ENCODE assay signal across 15 cellular contexts in genomic region chr1:66342707-66343106, GRCh38.
DNase-seq lines count a peak whose midpoint lies in the region; ATAC-seq, FAIRE-seq and TF ChIP-seq lines count a peak whose summit lies in the region.
"Had no signal": no experiment of that assay in that cellular context is flagged by ENCODE, and none has a peak within 500 bp of the region (broad histone marks: within the 10 kb centered on the region; RNA-seq: fewer than 3 reads in every experiment).

No MANE protein-coding gene starts in this region.

- no TSS peak for BruUV-seq in endothelial cell of umbilical vein (replicated peaks; lab: Mats Ljungman, UMichigan)

- FAIRE-seq in endothelial cell of umbilical vein (lab: Jason Lieb, UNC): no peak

- intact Hi-C loops in endothelial cell of umbilical vein (cut with micrococcal nuclease): no loop called here

- TF ChIP-seq CTCF in endothelial cell of umbilical vein (IDR thresholded peaks at IDR 0.05; ENCODE audit: extremely low read depth in 1 of 2, insufficient read depth in 1 of 2, low read depth in 1 of 2, low read length in 2 of 2): no peak

- dilution Hi-C loops in endothelial cell of umbilical vein (cut with MboI; ENCODE audit: extremely low pct_ligation_motif_present, low sequenced_read_pairs): loop anchor here (25.0 kb wide), 1 partner anchor 195 kb away; the partner anchor contains the start of gene SGIP1

- ATAC-seq in GM19328 (IDR thresholded peaks at IDR 0.05; ENCODE audit: unreplicated experiment) (peak; percentile 64), HG03354 (IDR thresholded peaks at IDR 0.05; ENCODE audit: poor library complexity, severe bottlenecking, unreplicated experiment) (peak; percentile 51), GM18870 (IDR thresholded peaks at IDR 0.05; ENCODE audit: unreplicated experiment) (no peak), HG02678 (IDR thresholded peaks at IDR 0.05; ENCODE audit: unreplicated experiment) (no peak)

- H2AFZ ChIP-seq in endothelial cell of umbilical vein (ENCODE audit: low read depth, low read length): no peak overlapping the region

- peak; percentile 30 for DNase-seq in ELR (ENCODE audit: low read depth)
- no peak for DNase-seq in endothelial cell of umbilical vein (ENCODE audit: low read depth, low spot score)
- no peak for DNase-seq in DMS 273 (lab: John Stamatoyannopoulos, UW; ENCODE audit: unreplicated experiment)
- no peak for DNase-seq in NCI-H526 treated with DMSO at 0.1 percent for 48 hours (lab: John Stamatoyannopoulos, UW)
- DNase-seq: activated CD8-positive, alpha-beta memory T cell treated with anti-CD3 and anti-CD28 coated beads, Interleukin-2, amount 50 U/mL, for 4 hours; COR-L47; hypothalamus; NCI-H187 treated with DMSO at 0.1 percent for 48 hours; stimulated activated CD4-positive, alpha-beta T cell treated with anti-CD3 and anti-CD28 coated beads, Interleukin-1b, Interleukin-23, amount 100 ng/mL, for 48 hours; T-helper 2 cell had no signal

- H3K4me1 ChIP-seq in endothelial cell of umbilical vein (ENCODE audit: control insufficient read depth, extremely low read depth, insufficient read depth, low read length): peaks cover 91% of the 10 kb centered on the region
- H3K4me1 ChIP-seq: breast epithelium had no signal

- no peaks in the 10 kb centered on the region for H3K9me3 ChIP-seq in endothelial cell of umbilical vein (replicated peaks; ENCODE audit: control insufficient read depth, insufficient read depth, low read length)
- H3K9me3 ChIP-seq: breast epithelium had no signal

- peaks cover 98% of the 10 kb centered on the region for H3K79me2 ChIP-seq in endothelial cell of umbilical vein (ENCODE audit: control insufficient read depth, insufficient read depth, low read length)

- CTCF ChIA-PET in endothelial cell of umbilical vein (lab: Charles Lee): interaction anchor here (0.8 to 4.8 kb wide), 10 partner anchors 10 to 221 kb away, joined by 3 to 31 read pairs (median 4); no protein-coding TSS in a partner anchor

- H3K4me2 ChIP-seq in endothelial cell of umbilical vein (ENCODE audit: insufficient read depth, low read length): no peak overlapping the region

- POLR2A ChIA-PET in endothelial cell of umbilical vein (lab: Charles Lee): interaction anchor here (1.2 to 1.7 kb wide), 2 partner anchors 10 to 29 kb away, joined by 4 to 6 read pairs; no protein-coding TSS in a partner anchor

- H3K36me3 ChIP-seq in endothelial cell of umbilical vein (ENCODE audit: control insufficient read depth in 2 of 2, extremely low read depth in 1 of 2, insufficient read depth in 2 of 2, low read length in 2 of 2): peaks cover 2 to 5% of the 10 kb centered on the region in 2 experiments
- H3K36me3 ChIP-seq: breast epithelium had no signal

- H4K20me1 ChIP-seq in endothelial cell of umbilical vein (replicated peaks; ENCODE audit: control insufficient read depth, extremely low read depth, insufficient read depth, low read length): no peaks in the 10 kb centered on the region

- H3K27me3 ChIP-seq in endothelial cell of umbilical vein (ENCODE audit: control insufficient read depth in 2 of 2, insufficient read depth in 2 of 2, low read length in 2 of 2): no peaks in the 10 kb centered on the region
- H3K27me3 ChIP-seq: breast epithelium had no signal

- no peaks in the 10 kb centered on the region for H3K9me1 ChIP-seq in endothelial cell of umbilical vein (replicated peaks; ENCODE audit: control insufficient read depth, extremely low read depth, insufficient read depth, low read length)

- no peak for TF ChIP-seq POLR2A in endothelial cell of umbilical vein (IDR thresholded peaks at IDR 0.05; ENCODE audit: low read depth, low read length)

- no peak overlapping the region for H3K4me3 ChIP-seq in endothelial cell of umbilical vein (replicated peaks in 1 of 3; ENCODE audit: insufficient read depth in 1 of 3, low read depth in 1 of 3, low read length in 3 of 3)
- H3K4me3 ChIP-seq: breast epithelium had no signal

- peak overlapping the region; percentile 68 for H3K27ac ChIP-seq in endothelial cell of umbilical vein (ENCODE audit: insufficient read depth, low read depth, low read length)

- no peak overlapping the region for H3K9ac ChIP-seq in endothelial cell of umbilical vein (replicated peaks; ENCODE audit: extremely low read depth, insufficient read depth, low read length)

TF ChIP-seq in endothelial cell of umbilical vein, 7 proteins besides CTCF, POLR2A, EP300 and RAD21:
- TF ChIP-seq MYC (IDR thresholded peaks at IDR 0.05; ENCODE audit: low read depth, low read length): no peak
- no peak for TF ChIP-seq EZH2 (IDR thresholded peaks at IDR 0.05; ENCODE audit: borderline replicate concordance, low read depth, low read length, severe bottlenecking)
- no peak for TF ChIP-seq JUN (IDR thresholded peaks at IDR 0.05; ENCODE audit: borderline replicate concordance, insufficient read depth, insufficient read length, low read depth)
- no peak for TF ChIP-seq GATA2 (IDR thresholded peaks at IDR 0.05; ENCODE audit: insufficient read depth, insufficient read length, low read depth, low read length)
- TF ChIP-seq MAX (IDR thresholded peaks at IDR 0.05; ENCODE audit: insufficient read depth, insufficient read length): no peak
- TF ChIP-seq FOS (IDR thresholded peaks at IDR 0.05; ENCODE audit: borderline replicate concordance, insufficient read depth, low read length): no peak
- no peak for TF ChIP-seq POLR2AphosphoS5 (IDR thresholded peaks at IDR 0.05; ENCODE audit: insufficient read depth, low read depth, low read length)

Comparison
In these comparisons a context has a peak if more than half of its experiments do, and no peak if none do; other contexts are left out.
1. ATAC-seq: peak in GM19328 (single experiment) and HG03354 (single experiment); none in GM18870 (single experiment) and HG02678 (single experiment).